9 cellular contexts compared by ENCODE assay signal in the genomic region with DNA sequence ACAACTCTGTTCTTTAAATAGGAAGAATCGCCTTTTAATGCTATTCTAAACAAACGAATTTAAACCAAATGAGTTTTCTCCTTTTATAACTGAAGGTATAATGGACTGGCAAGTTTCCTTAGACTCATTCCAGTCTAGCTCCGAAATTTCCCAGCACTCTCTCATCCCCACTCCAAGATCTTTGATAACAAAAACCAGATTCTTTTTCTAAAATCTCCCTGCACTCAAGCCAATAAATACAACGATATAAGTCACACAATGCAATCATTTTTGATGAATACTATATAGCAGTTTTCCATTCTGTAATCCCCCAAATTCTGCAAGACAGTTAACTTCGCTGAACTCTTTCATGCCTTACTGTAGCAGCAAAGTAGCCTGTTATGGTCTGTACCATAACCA. TPM values are rescaled to one million over a fixed set of nuclear protein-coding genes. Genes with fewer than 3 reads are reported as not detected.
DNase-seq lines count a peak whose midpoint lies in the region; ATAC-seq and TF ChIP-seq lines count a peak whose summit lies in the region.
"Had no signal": no experiment of that assay in that cellular context is flagged by ENCODE, and none has a peak within 500 bp of the region (broad histone marks: within the 10 kb centered on the region; RNA-seq: fewer than 3 reads in every experiment).

No MANE protein-coding gene starts in this region.

- peak overlapping the region; percentile 97 for H3K9ac ChIP-seq in ES-I3 (ENCODE audit: low read depth, low read length)

- no peak for TF ChIP-seq CTCF in fibroblast of mammary gland (conservative IDR thresholded peaks at IDR 0.05; ENCODE audit: control insufficient read depth, insufficient read depth, low read depth, low read length)
- no peak for TF ChIP-seq CTCF in psoas muscle (IDR thresholded peaks at IDR 0.05)

- DNase-seq in SJCRH30 = no peak
- DNase-seq in fibroblast of mammary gland (ENCODE audit: low read depth) = no peak
- DNase-seq in psoas muscle = no peak
- no peak for DNase-seq in DMS153 treated with DMSO at 0.1 percent for 48 hours (lab: John Stamatoyannopoulos, UW; ENCODE audit: unreplicated experiment)
- DNase-seq: stimulated activated CD4-positive, alpha-beta T cell treated with anti-CD3 and anti-CD28 coated beads, Interleukin-2, amount 100 ng/mL, for 48 hours had no signal

- H3K9me3 ChIP-seq in ES-I3 (ENCODE audit: control insufficient read depth, insufficient read depth, low read length) = no peaks in the 10 kb centered on the region
- no peaks in the 10 kb centered on the region for H3K9me3 ChIP-seq in SJCRH30 (replicated peaks)
- no peaks in the 10 kb centered on the region for H3K9me3 ChIP-seq in psoas muscle

- ATAC-seq in psoas muscle (no peak), GM21529 (IDR thresholded peaks at IDR 0.05; ENCODE audit: unreplicated experiment) (no peak), HG03439 (IDR thresholded peaks at IDR 0.05; ENCODE audit: unreplicated experiment) (no peak), GM18867 (IDR thresholded peaks at IDR 0.05; ENCODE audit: unreplicated experiment) (no peak)

- H3K36me3 ChIP-seq in ES-I3 (ENCODE audit: insufficient read depth, low read length) (peaks cover 3% of the 10 kb centered on the region; the same call in 1 of the 2 replicates), SJCRH30 (peaks cover 22% of the 10 kb centered on the region), psoas muscle (ENCODE audit: insufficient read depth in 1 of 2, low read depth in 1 of 2) (peaks cover 0 to 10% of the 10 kb centered on the region in 2 donors)

- H3K27me3 ChIP-seq in SJCRH30 = no peaks in the 10 kb centered on the region
- no peaks in the 10 kb centered on the region for H3K27me3 ChIP-seq in psoas muscle (ENCODE audit: insufficient read depth in 3 of 3, low read length in 2 of 3)

- H3K4me3 ChIP-seq in SJCRH30 (peak overlapping the region; percentile 78), fibroblast of mammary gland (ENCODE audit: control insufficient read depth, low read depth, low read length) (peak overlapping the region; percentile 81), psoas muscle (peak overlapping the region; percentile 93)

- H3K27ac ChIP-seq in SJCRH30 = no peak overlapping the region
- H3K27ac ChIP-seq in psoas muscle = peak overlapping the region; percentile 93

- intact Hi-C loops in psoas muscle (cut with DNase I) = loop anchor here (5.0 kb wide), 2 partner anchors 336 to 826 kb away; a partner anchor contains a TSS

- 1 to 2% (median 1%) methylated on average over 5 of the region's 5 CpGs for WGBS in psoas muscle, 3 donors

- H3K4me1 ChIP-seq in ES-I3 (ENCODE audit: insufficient read depth, low read length) (peaks cover 4% of the 10 kb centered on the region; the same call in 1 of the 2 replicates), SJCRH30 (0 out of 2 replicates have a peak, but pooled peaks cover 2% of the 10 kb centered on the region), psoas muscle (peaks cover 49% of the 10 kb centered on the region)

RNA-seq across cellular contexts. Expression of a gene that starts 1.9 kb away (rescaled TPM):
- total RNA-seq in SJCRH30 (2014; rRNA removed; shearing (Covaris generic)) = 110 and 132 TPM in 2 replicates
- total RNA-seq in psoas muscle = 10 to 100 TPM; 52.6 to 59.8 (median 57.3) TPM
- polyA plus RNA-seq in psoas muscle = 10 to 100 TPM; 12.0 to 58.3 (median 24.7) TPM

RNA-seq across cellular contexts. Expression of a gene that starts 27.2 kb away (rescaled TPM):
- total RNA-seq in SJCRH30 (2014; rRNA removed; shearing (Covaris generic)) = 0.81 and 1.1 TPM in 2 replicates
- 1 to 10 TPM in 3 of 4 donors, under 1 TPM in 1; 0.71 to 3.2 (median 1.8) TPM for total RNA-seq in psoas muscle
- polyA plus RNA-seq in psoas muscle = 1 to 10 TPM in 2 of 3 donors, under 1 TPM in 1; 0.58 to 5.9 (median 1.1) TPM

RNA-seq across cellular contexts. Expression of a gene that starts 33.1 kb away (rescaled TPM):
- total RNA-seq in SJCRH30 (2014; rRNA removed; shearing (Covaris generic)) = 238 and 287 TPM in 2 replicates
- 10 to 100 TPM; 12.3 to 18.5 (median 14.7) TPM for total RNA-seq in psoas muscle
- 10 to 100 TPM; 19.3 to 52.6 (median 24.3) TPM for polyA plus RNA-seq in psoas muscle

RNA-seq across cellular contexts. Expression of a gene that starts 40.5 kb away (rescaled TPM):
- total RNA-seq in SJCRH30 (2014; rRNA removed; shearing (Covaris generic)) = 115 and 123 TPM in 2 replicates
- total RNA-seq in psoas muscle = not detected
- not detected for polyA plus RNA-seq in psoas muscle

Comparison
In these comparisons a context has a peak if more than half of its experiments do, and no peak if none do; other contexts are left out.
1. RNA of a gene that starts 33.1 kb away (total RNA-seq): 238 to 287 TPM in SJCRH30; 12.3 to 18.5 TPM in psoas muscle; every median in the first group is over 10 times any median in the second.
2. Peak in every context shown above with its lines, with median percentiles within 50 percentile points of each other: H3K4me3 ChIP-seq.